ENCODE assay signal across 17 cellular contexts in genomic region chr14:58465425-58465824, GRCh38. TPM values are rescaled to one million over a fixed set of nuclear protein-coding genes. Genes with fewer than 3 reads are reported as not detected.
DNase-seq lines count a peak whose midpoint lies in the region; FAIRE-seq and TF ChIP-seq lines count a peak whose summit lies in the region.
"Had no signal": no experiment of that assay in that cellular context is flagged by ENCODE, and none has a peak within 500 bp of the region (broad histone marks: within the 10 kb centered on the region; RNA-seq: fewer than 3 reads in every experiment).

No MANE protein-coding gene starts in this region.

- no peaks in the 10 kb centered on the region for H3K9me3 ChIP-seq in astrocyte (ENCODE audit: insufficient read depth, low read depth, low read length)
- H3K9me3 ChIP-seq: thoracic aorta had no signal

- H3K27ac Mint-ChIP-seq in astrocyte (ENCODE audit: unreplicated experiment), result no peak overlapping the region
- H3K27ac Mint-ChIP-seq: natural killer cell had no signal

- DNase-seq in AG08396 (ENCODE audit: low spot score), result peak; percentile 21
- peak; percentile 6 for DNase-seq in HuH-7 (ENCODE audit: low spot score)
- DNase-seq in astrocyte (ENCODE audit: low read depth), result peak; percentile 24
- DNase-seq in foreskin melanocyte, result peak; percentile 45
- DNase-seq in stimulated activated CD4-positive, alpha-beta T cell treated with anti-CD3 and anti-CD28 coated beads, Interleukin-4, amount 100 ng/mL, for 1 hour, result no peak
- DNase-seq in stimulated activated CD4-positive, alpha-beta T cell treated with anti-CD3 and anti-CD28 coated beads, Interleukin-2, amount 100 ng/mL, for 24 hours, result no peak
- DNase-seq in AML-193 (lab: John Stamatoyannopoulos, UW), result no peak
- DNase-seq in NCI-H146 (lab: John Stamatoyannopoulos, UW), result no peak
- DNase-seq: activated CD4-positive, alpha-beta T cell treated with anti-CD3 and anti-CD28 coated beads for 1 hour; activated naive CD4-positive, alpha-beta T cell treated with Interleukin-2 at 50 U/mL for 16 hours; cerebellar nuclear complex; COR-L47; left ventricle myocardium superior; natural killer cell; NCI-H2107 had no signal

- no peak overlapping the region for H3K4me3 ChIP-seq in astrocyte (ENCODE audit: insufficient read depth, low read depth, low read length)
- H3K4me3 ChIP-seq: thoracic aorta had no signal

- H3K4me2 ChIP-seq in astrocyte (ENCODE audit: low read length), result no peak overlapping the region

- peaks cover 8% of the 10 kb centered on the region for H3K36me3 Mint-ChIP-seq in astrocyte (ENCODE audit: low read depth, unreplicated experiment)

- no peak for TF ChIP-seq CTCF in astrocyte (IDR thresholded peaks at IDR 0.05; ENCODE audit: insufficient read depth, low read depth, low read length)

- FAIRE-seq in astrocyte (lab: Jason Lieb, UNC), result no peak
- FAIRE-seq: GM18507 had no signal

- peaks cover 6% of the 10 kb centered on the region for H3K4me1 ChIP-seq in astrocyte (ENCODE audit: insufficient read depth, low read length)

- peaks cover 9% of the 10 kb centered on the region for H3K36me3 ChIP-seq in astrocyte (ENCODE audit: insufficient read depth, low read length)

- H2AFZ ChIP-seq in astrocyte (ENCODE audit: low read depth, low read length), result no peak overlapping the region

- peaks cover 1% of the 10 kb centered on the region for H3K4me1 Mint-ChIP-seq in astrocyte (ENCODE audit: low read depth, unreplicated experiment)
- H3K4me1 Mint-ChIP-seq: natural killer cell had no signal

- no peaks in the 10 kb centered on the region for H3K27me3 ChIP-seq in astrocyte (ENCODE audit: insufficient read depth, low read length)

- H3K9me3 Mint-ChIP-seq in astrocyte (ENCODE audit: unreplicated experiment), result no peaks in the 10 kb centered on the region
- H3K9me3 Mint-ChIP-seq: natural killer cell had no signal

- H3K9ac ChIP-seq in astrocyte (ENCODE audit: low read length), result no peak overlapping the region

- H3K4me3 Mint-ChIP-seq in astrocyte (ENCODE audit: unreplicated experiment), result no peak overlapping the region
- H3K4me3 Mint-ChIP-seq: natural killer cell had no signal

- H3K27me3 Mint-ChIP-seq in astrocyte (ENCODE audit: low read depth, unreplicated experiment), result no peaks in the 10 kb centered on the region

- no peak overlapping the region for H3K27ac ChIP-seq in astrocyte (ENCODE audit: low read depth, low read length)
- H3K27ac ChIP-seq: thoracic aorta had no signal

- H3K79me2 ChIP-seq in astrocyte (ENCODE audit: insufficient read depth, low read length), result no peaks in the 10 kb centered on the region

- H4K20me1 ChIP-seq in astrocyte (ENCODE audit: insufficient read depth, low read length), result no peaks in the 10 kb centered on the region

RNA-seq across cellular contexts. Expression of gene KIAA0586, which starts 37.9 kb away (rescaled TPM):
- total RNA-seq in astrocyte, result 14.9 and 20.1 TPM in 2 replicates

RNA-seq across cellular contexts. Expression of gene TIMM9, which starts 38.1 kb away (rescaled TPM):
- total RNA-seq in astrocyte, result 27.3 and 33.1 TPM in 2 replicates

Comparison
In these comparisons a context has a peak if more than half of its experiments do, and no peak if none do; other contexts are left out.
1. DNase-seq: peak in AG08396 (single experiment), HuH-7 (single experiment), astrocyte (single experiment) and foreskin melanocyte (single experiment); none in stimulated activated CD4-positive, alpha-beta T cell treated with anti-CD3 and anti-CD28 coated beads, Interleukin-4, amount 100 ng/mL, for 1 hour (single experiment), stimulated activated CD4-positive, alpha-beta T cell treated with anti-CD3 and anti-CD28 coated beads, Interleukin-2, amount 100 ng/mL, for 24 hours (0 of 2), AML-193 (0 of 2) and NCI-H146 (single experiment).